In genomic region chr13:38902551-38902950, GRCh38 we compare ENCODE assay signal across 17 cellular contexts.
"Had no signal": no experiment of that assay in that cellular context is flagged by ENCODE, and none has a peak within 500 bp of the region (broad histone marks: within the 10 kb centered on the region; RNA-seq: fewer than 3 reads in every experiment).

No MANE protein-coding gene starts in this region.

- H3K36me3 ChIP-seq: colonic mucosa, lower lobe of right lung, neutrophil, right atrium auricular region, uterus had no signal

- H3K27me3 ChIP-seq: colonic mucosa, neutrophil, right atrium auricular region, testis, uterus had no signal

- H3K27ac ChIP-seq: colonic mucosa, lower lobe of right lung, neutrophil, right atrium auricular region, skin epidermis, testis, uterus had no signal

- ATAC-seq: activated CD8-positive, alpha-beta T cell treated with anti-CD3 and anti-CD28 coated beads, Interleukin-2, amount 10 ng/mL, durations not matched to agents 7 days and 5 days; activated naive CD8-positive, alpha-beta T cell treated with anti-CD3 and anti-CD28 coated beads, Interleukin-2, amount 50 U/mL, for 24 hours; lower lobe of right lung; stimulated activated naive CD8-positive, alpha-beta T cell treated with anti-CD3 and anti-CD28 coated beads, Interleukin-15, amount 100 ng/mL, for 72 hours had no signal

- H3K9me3 ChIP-seq: colonic mucosa, lower lobe of right lung, neutrophil, right atrium auricular region, testis, uterus had no signal

- H3K4me3 ChIP-seq: colonic mucosa, lower lobe of right lung, right atrium auricular region, skin epidermis, testis, uterus had no signal

- DNase-seq: activated CD4-positive, alpha-beta T cell treated with anti-CD3 and anti-CD28 coated beads for 48 hours; activated CD8-positive, alpha-beta memory T cell treated with anti-CD3 and anti-CD28 coated beads, Interleukin-2, amount 50 U/mL, for 48 hours; activated CD8-positive, alpha-beta T cell treated with anti-CD3 and anti-CD28 coated beads, Interleukin-2, amount 10 ng/mL, durations not matched to agents 7 days and 5 days; activated naive CD4-positive, alpha-beta T cell; activated naive CD8-positive, alpha-beta T cell treated with anti-CD3 and anti-CD28 coated beads, Interleukin-2, amount 50 U/mL, for 24 hours; colonic mucosa; hippocampal formation; lower lobe of right lung; midbrain; naive B cell; stimulated activated CD4-positive, alpha-beta T cell treated with anti-CD3 and anti-CD28 coated beads, Interleukin-4, amount 100 ng/mL, for 4 hours; stimulated activated naive CD8-positive, alpha-beta T cell treated with anti-CD3 and anti-CD28 coated beads, Interleukin-15, amount 100 ng/mL, for 72 hours; testis; uterus had no signal

- H3K4me1 ChIP-seq: colonic mucosa, lower lobe of right lung, right atrium auricular region, testis, uterus had no signal
